Comparison of ENCODE assay signal across 21 cellular contexts in genomic region chr3:34362910-34363309, GRCh38.
DNase-seq lines count a peak whose midpoint lies in the region; ATAC-seq and TF ChIP-seq lines count a peak whose summit lies in the region.
"Had no signal": no experiment of that assay in that cellular context is flagged by ENCODE, and none has a peak within 500 bp of the region (broad histone marks: within the 10 kb centered on the region; RNA-seq: fewer than 3 reads in every experiment).

No MANE protein-coding gene starts in this region.

- CTCF ChIA-PET in activated naive CD4-positive, alpha-beta T cell treated with anti-CD3 and anti-CD28 coated beads, Interleukin-2, amount 10 ng/mL, durations not matched to agents 7 days and 5 days (lab: Charles Lee) = no interaction called here

- DNase-seq in T47D (ENCODE audit: low read depth in 1 of 2, low spot score in 1 of 2) = peak; percentile 18 to 81
- no peak for DNase-seq in breast epithelium (ENCODE audit: low spot score in 2 of 2)
- DNase-seq in prostate gland (ENCODE audit: low spot score) = peak; percentile 20
- no peak for DNase-seq in activated naive CD4-positive, alpha-beta T cell treated with anti-CD3 and anti-CD28 coated beads, Interleukin-2, amount 10 ng/mL, durations not matched to agents 7 days and 5 days
- DNase-seq in suprapubic skin (ENCODE audit: low spot score in 2 of 2) = no peak
- DNase-seq: ACHN; C1 segment of cervical spinal cord; Calu3; CD4-positive, alpha-beta memory T cell; COR-L47; DMS53; DMS79 treated with DMSO at 0.1 percent for 48 hours; GF-D8; H9 had no signal

- H3K79me2 ChIP-seq in OCI-LY3 (ENCODE audit: low read length) = no peaks in the 10 kb centered on the region

- intact Hi-C loops in breast epithelium (cut with DNase I; ENCODE audit: low total_unique reads) (no loop called here), prostate gland (cut with DNase I) (no loop called here)

- 43% methylated on average over 5 of the region's 5 CpGs for WGBS in prostate gland
- 39% methylated on average over 5 of the region's 5 CpGs for WGBS in suprapubic skin

- H3K9me3 Mint-ChIP-seq in activated naive CD4-positive, alpha-beta T cell treated with anti-CD3 and anti-CD28 coated beads, Interleukin-2, amount 10 ng/mL, durations not matched to agents 7 days and 5 days = no peaks in the 10 kb centered on the region
- H3K9me3 Mint-ChIP-seq: GM23338 had no signal

- H3K27me3 ChIP-seq in breast epithelium (no peaks in the 10 kb centered on the region), OCI-LY3 (ENCODE audit: low read depth, low read length) (no peaks in the 10 kb centered on the region), prostate gland (replicated peaks; ENCODE audit: insufficient read depth) (no peaks in the 10 kb centered on the region), suprapubic skin (no peaks in the 10 kb centered on the region)

- H3K4me2 ChIP-seq in OCI-LY3 (ENCODE audit: low read length) = peak overlapping the region; percentile 79
- H3K4me2 ChIP-seq: A549, GM23338 had no signal

- TF ChIP-seq CTCF in breast epithelium (IDR thresholded peaks at IDR 0.05) (no peak), OCI-LY3 (IDR thresholded peaks at IDR 0.05; ENCODE audit: low read depth, low read length) (no peak), prostate gland (IDR thresholded peaks at IDR 0.05) (no peak), suprapubic skin (IDR thresholded peaks at IDR 0.05) (no peak)

- H3K27ac ChIP-seq in breast epithelium = no peak overlapping the region
- H3K27ac ChIP-seq in OCI-LY3 (ENCODE audit: low read length) = peak overlapping the region; percentile 90
- no peak overlapping the region for H3K27ac ChIP-seq in prostate gland
- H3K27ac ChIP-seq in suprapubic skin = no peak overlapping the region
- H3K27ac ChIP-seq: 22Rv1, A549 had no signal

- no peaks in the 10 kb centered on the region for H3K27me3 Mint-ChIP-seq in activated naive CD4-positive, alpha-beta T cell treated with anti-CD3 and anti-CD28 coated beads, Interleukin-2, amount 10 ng/mL, durations not matched to agents 7 days and 5 days
- H3K27me3 Mint-ChIP-seq: CD4-positive, alpha-beta memory T cell had no signal

- no peaks in the 10 kb centered on the region for H3K36me3 ChIP-seq in breast epithelium
- peaks cover 9% of the 10 kb centered on the region for H3K36me3 ChIP-seq in OCI-LY3 (replicated peaks; ENCODE audit: low read depth, low read length)
- H3K36me3 ChIP-seq in prostate gland = no peaks in the 10 kb centered on the region
- H3K36me3 ChIP-seq in suprapubic skin = no peaks in the 10 kb centered on the region

- H3K27ac Mint-ChIP-seq in activated naive CD4-positive, alpha-beta T cell treated with anti-CD3 and anti-CD28 coated beads, Interleukin-2, amount 10 ng/mL, durations not matched to agents 7 days and 5 days = no peak overlapping the region
- H3K27ac Mint-ChIP-seq: CD4-positive, alpha-beta memory T cell; GM23338; H9 had no signal

- peaks cover 7% of the 10 kb centered on the region for H3K4me1 Mint-ChIP-seq in activated naive CD4-positive, alpha-beta T cell treated with anti-CD3 and anti-CD28 coated beads, Interleukin-2, amount 10 ng/mL, durations not matched to agents 7 days and 5 days

- no peaks in the 10 kb centered on the region for H3K4me1 ChIP-seq in breast epithelium
- H3K4me1 ChIP-seq in OCI-LY3 (ENCODE audit: low read length) = peaks cover 80% of the 10 kb centered on the region
- no peaks in the 10 kb centered on the region for H3K4me1 ChIP-seq in prostate gland (replicated peaks)
- H3K4me1 ChIP-seq in suprapubic skin = peaks cover 3% of the 10 kb centered on the region
- H3K4me1 ChIP-seq: A549 had no signal

- TF ChIP-seq EP300 in suprapubic skin (IDR thresholded peaks at IDR 0.05) = no peak

- H3K9me3 ChIP-seq in breast epithelium (no peaks in the 10 kb centered on the region), OCI-LY3 (ENCODE audit: insufficient read depth, low read length) (peaks cover 6% of the 10 kb centered on the region), prostate gland (no peaks in the 10 kb centered on the region), suprapubic skin (no peaks in the 10 kb centered on the region)
- H3K9me3 ChIP-seq: A549 had no signal

- no peaks in the 10 kb centered on the region for H4K20me1 ChIP-seq in OCI-LY3 (ENCODE audit: insufficient read depth, low read length)

- H3K36me3 Mint-ChIP-seq in activated naive CD4-positive, alpha-beta T cell treated with anti-CD3 and anti-CD28 coated beads, Interleukin-2, amount 10 ng/mL, durations not matched to agents 7 days and 5 days = no peaks in the 10 kb centered on the region
- H3K36me3 Mint-ChIP-seq: CD4-positive, alpha-beta memory T cell had no signal

- H3K4me3 Mint-ChIP-seq in activated naive CD4-positive, alpha-beta T cell treated with anti-CD3 and anti-CD28 coated beads, Interleukin-2, amount 10 ng/mL, durations not matched to agents 7 days and 5 days = no peak overlapping the region
- H3K4me3 Mint-ChIP-seq: CD4-positive, alpha-beta memory T cell; GM23338; H9 had no signal

- peak overlapping the region; percentile 66; the same call in 1 of the 2 replicates for H3K9ac ChIP-seq in OCI-LY3 (ENCODE audit: low read length)

- ATAC-seq in esophagus mucosa (peak; percentile 85), GM19035 (IDR thresholded peaks at IDR 0.05; ENCODE audit: unreplicated experiment) (no peak)
- ATAC-seq: A549, GM23338, HCT116 had no signal

- H2AFZ ChIP-seq in OCI-LY3 (ENCODE audit: low read depth, low read length) = no peak overlapping the region
- H2AFZ ChIP-seq: GM23338 had no signal

- H3K4me3 ChIP-seq in breast epithelium (no peak overlapping the region), OCI-LY3 (ENCODE audit: low read length) (peak overlapping the region; percentile 66), prostate gland (no peak overlapping the region), suprapubic skin (no peak overlapping the region)
- H3K4me3 ChIP-seq: A549, GM23338 had no signal

- in situ Hi-C loops in T47D (cut with HindIII; ENCODE audit: low pct_unique_long_range_greater_than_20kb, low sequenced_read_pairs) = no loop called here

- TF ChIP-seq POLR2A in breast epithelium (IDR thresholded peaks at IDR 0.05) (no peak), prostate gland (IDR thresholded peaks at IDR 0.05) (no peak), suprapubic skin (IDR thresholded peaks at IDR 0.05) (no peak)

Comparison
In these comparisons a context has a peak if more than half of its experiments do, and no peak if none do; other contexts are left out.
1. DNase-seq: peak in T47D (2 of 2) and prostate gland (single experiment); none in breast epithelium (0 of 2), activated naive CD4-positive, alpha-beta T cell treated with anti-CD3 and anti-CD28 coated beads, Interleukin-2, amount 10 ng/mL, durations not matched to agents 7 days and 5 days (single experiment) and suprapubic skin (0 of 2).